In the genomic region with DNA sequence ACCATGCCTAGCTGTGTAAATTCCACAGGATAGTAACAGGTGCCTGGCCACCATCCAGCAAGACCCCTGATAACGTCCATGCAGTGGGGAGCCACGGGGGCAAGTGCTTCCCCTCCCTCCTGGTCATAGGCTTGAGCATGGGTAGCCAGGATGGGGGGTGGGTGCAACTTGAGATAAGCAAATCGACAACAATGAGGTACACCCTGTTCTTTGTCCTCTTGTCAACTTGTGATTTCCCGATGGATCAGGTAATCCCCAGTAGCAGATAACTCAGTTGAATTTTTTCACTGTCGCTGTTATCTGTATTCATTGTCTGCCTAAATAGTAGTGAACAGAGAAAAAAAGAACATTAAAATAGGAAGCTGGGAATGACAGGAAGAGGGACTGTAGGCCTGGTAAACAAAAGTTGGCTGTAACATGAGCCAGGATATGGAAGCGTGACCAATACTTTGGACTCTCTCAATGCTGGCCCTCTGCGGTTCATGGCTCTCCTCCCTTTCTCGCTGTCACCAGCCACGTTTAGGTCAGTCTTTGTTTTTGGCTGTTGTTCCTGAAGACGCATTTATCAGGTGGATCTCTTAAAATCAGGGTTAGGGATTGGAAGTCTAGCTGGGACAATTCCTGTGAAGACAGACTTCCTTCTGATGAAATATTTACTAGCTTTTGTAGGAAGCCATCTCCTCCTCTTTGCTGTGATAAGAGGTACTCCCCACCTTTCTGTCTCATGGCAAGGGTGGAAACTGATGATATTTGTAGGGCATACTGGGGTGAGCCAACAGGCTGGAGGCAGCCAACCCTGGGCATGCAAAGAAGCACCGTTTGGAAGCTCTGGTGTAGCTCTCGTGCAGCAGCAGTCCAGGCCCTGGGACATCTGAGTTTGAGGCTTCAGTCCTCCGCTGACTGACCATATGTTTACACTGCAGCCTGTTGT, we compare ENCODE assay signal across 10 cellular contexts. TPM values are rescaled to one million over a fixed set of nuclear protein-coding genes. Genes with fewer than 3 reads are reported as not detected.
DNase-seq lines count a peak whose midpoint lies in the region; ATAC-seq and TF ChIP-seq lines count a peak whose summit lies in the region.
"Had no signal": no experiment of that assay in that cellular context is flagged by ENCODE, and none has a peak within 500 bp of the region (broad histone marks: within the 10 kb centered on the region; RNA-seq: fewer than 3 reads in every experiment).

No MANE protein-coding gene starts in this region.

- H2AK9ac ChIP-seq in IMR-90 (replicated peaks; ENCODE audit: low read depth, low read length, poor library complexity): no peak overlapping the region

- dilution Hi-C loops in IMR-90 (cut with HindIII; ENCODE audit: low sequenced_read_pairs, unreplicated experiment): no loop called here

- 0 out of 2 replicates have a peak, but pooled peaks cover 2% of the 10 kb centered on the region for H3K9me3 ChIP-seq in IMR-90 (ENCODE audit: control insufficient read depth, insufficient read depth, low read length)
- no peaks in the 10 kb centered on the region for H3K9me3 ChIP-seq in ectodermal cell (ENCODE audit: control insufficient read depth, low read length)
- no peaks in the 10 kb centered on the region for H3K9me3 ChIP-seq in mesenchymal stem cell (ENCODE audit: control insufficient read depth, low read length)
- H3K9me3 ChIP-seq: ascending aorta had no signal

- H3K4me3 ChIP-seq in IMR-90 (ENCODE audit: insufficient read depth, low read depth, low read length) (no peak overlapping the region), ectodermal cell (ENCODE audit: insufficient read depth, low read depth, low read length) (no peak overlapping the region), mesenchymal stem cell (ENCODE audit: insufficient read depth in 1 of 2, low read depth in 1 of 2, low read length in 2 of 2) (peak overlapping the region in 1 of 2 experiments; percentile 12)
- H3K4me3 ChIP-seq: ascending aorta had no signal

- H3K23ac ChIP-seq in IMR-90 (ENCODE audit: low read depth, low read length): peak overlapping the region; percentile 8; the same call in 1 of the 2 replicates
- H3K23ac ChIP-seq in mesenchymal stem cell (ENCODE audit: low read length in 2 of 2): peak overlapping the region in 1 of 2 experiments; percentile 79

- no peak for TF ChIP-seq POLR2A in IMR-90 (IDR thresholded peaks at IDR 0.05; ENCODE audit: low read depth, low read length)

- no peak overlapping the region for H3K4me3 Mint-ChIP-seq in MCF 10A (ENCODE audit: unreplicated experiment)

- H3K79me1 ChIP-seq in IMR-90 (ENCODE audit: low read depth in 1 of 2, low read length in 2 of 2) (peaks cover 41 to 92% of the 10 kb centered on the region in 2 experiments), mesenchymal stem cell (replicated peaks; ENCODE audit: low read length, poor library complexity, severe bottlenecking) (peaks cover 21% of the 10 kb centered on the region)

- no peaks in the 10 kb centered on the region for H3K27me3 ChIP-seq in IMR-90 (ENCODE audit: control insufficient read depth, insufficient read depth, low read length)
- no peaks in the 10 kb centered on the region for H3K27me3 ChIP-seq in ectodermal cell (ENCODE audit: control insufficient read depth, insufficient read depth, low read length, poor library complexity, severe bottlenecking)
- H3K27me3 ChIP-seq in mesenchymal stem cell (ENCODE audit: control insufficient read depth in 1 of 2, insufficient read depth in 1 of 2, low read length in 2 of 2): no peaks in the 10 kb centered on the region
- H3K27me3 ChIP-seq: ascending aorta had no signal

- no peaks in the 10 kb centered on the region for H3K36me3 Mint-ChIP-seq in activated naive CD4-positive, alpha-beta T cell treated with anti-CD3 and anti-CD28 coated beads, Interleukin-2, amount 50 U/mL, for 72 hours
- no peaks in the 10 kb centered on the region for H3K36me3 Mint-ChIP-seq in MCF 10A (ENCODE audit: insufficient read depth, unreplicated experiment)

- no peaks in the 10 kb centered on the region for H3K4me1 Mint-ChIP-seq in MCF 10A (ENCODE audit: insufficient read depth, unreplicated experiment)

- H3K4ac ChIP-seq in IMR-90 (ENCODE audit: low read depth, low read length) (peak overlapping the region; percentile 43), mesenchymal stem cell (ENCODE audit: low read depth in 1 of 2, low read length in 2 of 2) (no peak overlapping the region)

- in situ Hi-C loops in IMR-90 (cut with MboI; ENCODE audit: low sequenced_read_pairs): no loop called here

- no peak overlapping the region for H2AFZ ChIP-seq in IMR-90 (replicated peaks; ENCODE audit: low read length, poor library complexity)
- H2AFZ ChIP-seq in mesenchymal stem cell (ENCODE audit: low read depth, low read length): no peak overlapping the region

- H2AK5ac ChIP-seq in IMR-90 (ENCODE audit: low read depth, low read length) (peak overlapping the region; percentile 91; the same call in 1 of the 2 replicates), mesenchymal stem cell (ENCODE audit: low read length, severe bottlenecking) (no peak overlapping the region)

- TF ChIP-seq CTCF in 22Rv1 (IDR thresholded peaks at IDR 0.05) (no peak), IMR-90 (conservative IDR thresholded peaks at IDR 0.05; ENCODE audit: low read depth, low read length) (no peak), MCF 10A (IDR thresholded peaks at IDR 0.05; ENCODE audit: unreplicated experiment) (no peak)

- BruUV-seq in IMR-90 (replicated peaks; lab: Mats Ljungman, UMichigan): no TSS peak
- BruUV-seq in MCF 10A (replicated peaks; lab: Mats Ljungman, UMichigan): no TSS peak

- no peak overlapping the region for H3K18ac ChIP-seq in IMR-90 (ENCODE audit: low read depth, low read length)
- H3K18ac ChIP-seq in mesenchymal stem cell (ENCODE audit: low read depth in 1 of 2, low read length in 2 of 2): no peak overlapping the region

- intact Hi-C loops in IMR-90 (cut with micrococcal nuclease): no loop called here
- intact Hi-C loops in MCF 10A (cut with micrococcal nuclease): no loop called here

- no peak overlapping the region for H3K27ac Mint-ChIP-seq in activated naive CD4-positive, alpha-beta T cell treated with anti-CD3 and anti-CD28 coated beads, Interleukin-2, amount 50 U/mL, for 72 hours
- H3K27ac Mint-ChIP-seq in MCF 10A (ENCODE audit: low read depth, unreplicated experiment): no peak overlapping the region

- H2BK120ac ChIP-seq in IMR-90 (ENCODE audit: low read depth, low read length): peak overlapping the region; percentile 45; the same call in 1 of the 2 replicates
- H2BK120ac ChIP-seq in mesenchymal stem cell (ENCODE audit: low read depth, low read length): no peak overlapping the region

- H2BK15ac ChIP-seq in IMR-90 (ENCODE audit: low read depth, low read length) (peak overlapping the region; percentile 52; the same call in 1 of the 3 replicates), mesenchymal stem cell (ENCODE audit: low read depth, poor library complexity, severe bottlenecking) (no peak overlapping the region)

- peaks cover 34% of the 10 kb centered on the region for H3K9me1 ChIP-seq in IMR-90 (ENCODE audit: insufficient read depth, low read length)

- H3K9me3 Mint-ChIP-seq in activated naive CD4-positive, alpha-beta T cell treated with anti-CD3 and anti-CD28 coated beads, Interleukin-2, amount 50 U/mL, for 72 hours: no peaks in the 10 kb centered on the region
- no peaks in the 10 kb centered on the region for H3K9me3 Mint-ChIP-seq in MCF 10A (ENCODE audit: unreplicated experiment)

- H3K4me1 ChIP-seq in IMR-90 (ENCODE audit: control insufficient read depth, insufficient read depth, low read length): peaks cover 24% of the 10 kb centered on the region
- H3K4me1 ChIP-seq in ectodermal cell (ENCODE audit: control insufficient read depth, insufficient read depth, low read length): peaks cover 46% of the 10 kb centered on the region
- H3K4me1 ChIP-seq in mesenchymal stem cell (ENCODE audit: control insufficient read depth, insufficient read depth, low read depth, low read length): peaks cover 19% of the 10 kb centered on the region

- H3K4me2 ChIP-seq in IMR-90 (ENCODE audit: low read depth, low read length) (peak overlapping the region; percentile 34; the same call in 1 of the 2 replicates), mesenchymal stem cell (ENCODE audit: low read length, poor library complexity, severe bottlenecking) (no peak overlapping the region)

- H4K8ac ChIP-seq in IMR-90 (ENCODE audit: low read depth in 2 of 2, low read length in 2 of 2) (no peak overlapping the region; a peak in 1 of 4 replicates), mesenchymal stem cell (ENCODE audit: low read length) (no peak overlapping the region)

- H4K5ac ChIP-seq in IMR-90 (ENCODE audit: low read depth, low read length): no peak overlapping the region

- peak overlapping the region; percentile 29; the same call in 1 of the 2 replicates for H3K27ac ChIP-seq in 22Rv1
- H3K27ac ChIP-seq in IMR-90 (ENCODE audit: insufficient read depth, low read length): no peak overlapping the region
- H3K27ac ChIP-seq in ectodermal cell (ENCODE audit: insufficient read depth, low read depth, low read length, poor library complexity, severe bottlenecking): peak overlapping the region; percentile 52
- H3K27ac ChIP-seq in mesenchymal stem cell (ENCODE audit: low read length, poor library complexity, severe bottlenecking): no peak overlapping the region
- H3K27ac ChIP-seq: ascending aorta had no signal

- POLR2A ChIA-PET in IMR-90 (lab: Charles Lee; ENCODE audit: unreplicated experiment) (interaction anchor here (0.6 to 0.7 kb wide), 2 partner anchors 11 to 24 kb away, joined by 3 to 5 read pairs; no protein-coding TSS in a partner anchor), MCF 10A (lab: Yijun Ruan, JAX) (interaction anchor here (0.8 kb wide), 1 partner anchor 112 kb away, joined by 3 read pairs; no protein-coding TSS in a partner anchor)

- H3K14ac ChIP-seq in IMR-90 (replicated peaks; ENCODE audit: low read depth, low read length) (peak overlapping the region; percentile 60; the same call in 1 of the 2 replicates), mesenchymal stem cell (ENCODE audit: low read length in 2 of 2) (no peak overlapping the region)

- no peak overlapping the region for H2BK12ac ChIP-seq in mesenchymal stem cell (ENCODE audit: low read length in 2 of 2)

- ATAC-seq in IMR-90 (ENCODE audit: low read depth) (peak; percentile 83), GM18498 (IDR thresholded peaks at IDR 0.05; ENCODE audit: unreplicated experiment) (no peak)
- ATAC-seq in activated naive CD4-positive, alpha-beta T cell treated with anti-CD3 and anti-CD28 coated beads, Interleukin-2, amount 50 U/mL, for 72 hours: no peak

- H3K9ac ChIP-seq in IMR-90 (ENCODE audit: low read depth, low read length) (no peak overlapping the region), mesenchymal stem cell (ENCODE audit: low read length) (peak overlapping the region; percentile 7)

- no peaks in the 10 kb centered on the region for H3K27me3 Mint-ChIP-seq in MCF 10A (ENCODE audit: insufficient read depth, unreplicated experiment)

- peaks cover 82% of the 10 kb centered on the region for H4K20me1 ChIP-seq in IMR-90 (ENCODE audit: insufficient read depth, low read length)

- peak overlapping the region; percentile 54; the same call in 1 of the 2 replicates for H2BK20ac ChIP-seq in IMR-90 (ENCODE audit: low read depth, low read length)

- TF ChIP-seq RAD21 in IMR-90 (IDR thresholded peaks at IDR 0.05; ENCODE audit: low read length): no peak

- CTCF ChIA-PET in IMR-90 (lab: Yijun Ruan, JAX): interaction anchor here (1.4 to 1.5 kb wide), 2 partner anchors 10 to 13 kb away, joined by 4 to 7 read pairs; no protein-coding TSS in a partner anchor
- CTCF ChIA-PET in MCF 10A (lab: Yijun Ruan, JAX): no interaction called here

- DNase-seq in IMR-90 (peak; percentile 81), mesenchymal stem cell (peak; percentile 32), cerebellar cortex (ENCODE audit: low spot score) (no peak), MCF 10A (ENCODE audit: unreplicated experiment) (no peak)
- no peak for DNase-seq in activated naive CD4-positive, alpha-beta T cell treated with anti-CD3 and anti-CD28 coated beads, Interleukin-2, amount 50 U/mL, for 72 hours (ENCODE audit: low spot score in 2 of 2)
- DNase-seq: NCI-H1436 treated with DMSO at 0.1 percent for 48 hours had no signal

- H3K36me3 ChIP-seq in IMR-90 (ENCODE audit: control insufficient read depth, insufficient read depth, low read length): no peaks in the 10 kb centered on the region
- H3K36me3 ChIP-seq in ectodermal cell (ENCODE audit: control insufficient read depth, insufficient read depth, low read length): no peaks in the 10 kb centered on the region
- H3K36me3 ChIP-seq in mesenchymal stem cell (ENCODE audit: control insufficient read depth in 1 of 2, insufficient read depth in 2 of 2, low read depth in 1 of 2, low read length in 2 of 2): no peaks in the 10 kb centered on the region
- H3K36me3 ChIP-seq: ascending aorta had no signal

- 0% methylated on average over 2 of the region's 13 CpGs; no CpG with 5 or more reads in 1 of the 2 experiments for WGBS in IMR-90 (ENCODE audit: extremely low coverage in 2 of 2, insufficient read length in 1 of 2), 2 experiments
- 55 to 57% methylated on average over 13 of the region's 13 CpGs for WGBS in ectodermal cell, 2 experiments
- WGBS in mesenchymal stem cell: 70% methylated on average over 11 of the region's 13 CpGs

- peak overlapping the region; percentile 12 for H2BK5ac ChIP-seq in IMR-90 (ENCODE audit: low read depth, low read length, poor library complexity, severe bottlenecking)
- no peak overlapping the region for H2BK5ac ChIP-seq in mesenchymal stem cell (ENCODE audit: low read depth, low read length, poor library complexity, severe bottlenecking)

- H3K56ac ChIP-seq in IMR-90 (ENCODE audit: extremely low read depth, insufficient read depth, low read length): no peak overlapping the region

- H4K91ac ChIP-seq in IMR-90 (ENCODE audit: insufficient read depth, low read depth, low read length): no peak overlapping the region
- H4K91ac ChIP-seq in mesenchymal stem cell (ENCODE audit: low read length): no peak overlapping the region

RNA-seq across cellular contexts. Expression of gene TCF7L1, which starts 42.4 kb away (rescaled TPM):
- total RNA-seq in IMR-90 (2012; rRNA removed) (0.72 and 1.1 TPM in 2 replicates), MCF 10A (2022) (0.81 and 1.1 TPM in 2 replicates)
- 9.5 and 11.1 TPM in 2 replicates for polyA plus RNA-seq in IMR-90 (2012; rRNA removed)
- 12.0 and 13.9 TPM in 2 replicates for polyA plus RNA-seq in IMR-90 (2012; cell fraction: cytosol; rRNA removed)
- 26.5 and 34.3 TPM in 2 replicates for polyA plus RNA-seq in IMR-90 (2012; cell fraction: nucleus; rRNA removed; ENCODE audit: low replicate concordance)
- polyA plus RNA-seq in ectodermal cell (2013, experiment 1 of 4): 43.1 TPM
- 40.4 TPM for polyA plus RNA-seq in ectodermal cell (2013, experiment 2 of 4)
- 33.8 TPM for polyA plus RNA-seq in ectodermal cell (2013, experiment 3 of 4)
- 38.1 TPM for polyA plus RNA-seq in ectodermal cell (2013, experiment 4 of 4)
- 18.8 TPM for polyA plus RNA-seq in mesenchymal stem cell (2013, experiment 1 of 2)
- 18.2 TPM for polyA plus RNA-seq in mesenchymal stem cell (2013, experiment 2 of 2)
- total RNA-seq in activated naive CD4-positive, alpha-beta T cell treated with anti-CD3 and anti-CD28 coated beads, Interleukin-2, amount 50 U/mL, for 72 hours: under 1 TPM in 1 of 2 donors, not detected in 1; 0.11 TPM

Comparison
In these comparisons a context has a peak if more than half of its experiments do, and no peak if none do; other contexts are left out.
1. H3K27ac ChIP-seq: peak in 22Rv1 (single experiment) and ectodermal cell (single experiment); none in IMR-90 (single experiment) and mesenchymal stem cell (single experiment).
2. DNase-seq: peak in IMR-90 (single experiment) and mesenchymal stem cell (single experiment); none in cerebellar cortex (single experiment), activated naive CD4-positive, alpha-beta T cell treated with anti-CD3 and anti-CD28 coated beads, Interleukin-2, amount 50 U/mL, for 72 hours (0 of 2) and MCF 10A (single experiment).